In the genomic region with DNA sequence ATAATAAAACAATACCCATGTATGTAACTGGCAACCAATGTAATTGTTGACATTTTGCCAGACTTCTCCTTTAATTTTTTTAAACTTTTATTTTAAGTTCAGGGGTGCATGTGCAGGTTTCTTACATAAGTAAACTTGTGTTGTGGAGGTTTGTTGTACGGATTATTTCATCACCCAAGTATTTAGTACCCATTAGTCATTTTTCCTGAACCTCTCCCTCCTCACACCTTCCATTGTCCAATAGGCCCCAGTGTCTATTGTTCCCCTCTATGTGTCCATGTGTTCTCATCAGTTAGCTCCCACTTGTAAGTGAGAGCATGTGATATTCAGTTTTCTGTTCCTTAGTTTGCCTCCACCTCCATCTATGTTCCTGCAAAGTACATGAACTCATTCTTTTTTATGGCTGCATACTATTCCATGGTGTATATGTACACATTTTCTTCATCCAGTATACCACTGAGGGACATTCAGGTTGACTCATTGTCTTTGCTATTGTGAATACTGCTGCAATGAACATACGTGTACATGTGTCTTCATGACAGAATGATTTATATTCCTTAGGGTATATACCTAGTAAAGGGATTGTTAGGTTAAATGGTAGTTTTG, we compare ENCODE assay signal across 2 cellular contexts.
A peak's percentile ranks its signal among the peaks of the same experiment; 100 is the strongest.
TF ChIP-seq lines count a peak whose summit lies in the region.

No MANE protein-coding gene starts in this region.

TF ChIP-seq in HEK293, 187 proteins besides CTCF, POLR2A, EP300 and RAD21:
- no peak for TF ChIP-seq ZNF571 (tag by site-specific recombination; IDR thresholded peaks at IDR 0.05)
- TF ChIP-seq, protein P1, sequence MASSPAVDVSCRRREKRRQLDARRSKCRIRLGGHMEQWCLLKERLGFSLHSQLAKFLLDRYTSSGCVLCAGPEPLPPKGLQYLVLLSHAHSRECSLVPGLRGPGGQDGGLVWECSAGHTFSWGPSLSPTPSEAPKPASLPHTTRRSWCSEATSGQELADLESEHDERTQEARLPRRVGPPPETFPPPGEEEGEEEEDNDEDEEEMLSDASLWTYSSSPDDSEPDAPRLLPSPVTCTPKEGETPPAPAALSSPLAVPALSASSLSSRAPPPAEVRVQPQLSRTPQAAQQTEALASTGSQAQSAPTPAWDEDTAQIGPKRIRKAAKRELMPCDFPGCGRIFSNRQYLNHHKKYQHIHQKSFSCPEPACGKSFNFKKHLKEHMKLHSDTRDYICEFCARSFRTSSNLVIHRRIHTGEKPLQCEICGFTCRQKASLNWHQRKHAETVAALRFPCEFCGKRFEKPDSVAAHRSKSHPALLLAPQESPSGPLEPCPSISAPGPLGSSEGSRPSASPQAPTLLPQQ (tag by site-specific recombination; IDR thresholded peaks at IDR 0.05) = no peak
- TF ChIP-seq ZNF510 (tag by site-specific recombination; IDR thresholded peaks at IDR 0.05; ENCODE audit: insufficient replicate concordance) = no peak
- no peak for TF ChIP-seq ZNF624 (tag by site-specific recombination; IDR thresholded peaks at IDR 0.05)
- TF ChIP-seq ZNF146 (tag by site-specific recombination; IDR thresholded peaks at IDR 0.05) = peak; percentile 100
- TF ChIP-seq, protein P2, sequence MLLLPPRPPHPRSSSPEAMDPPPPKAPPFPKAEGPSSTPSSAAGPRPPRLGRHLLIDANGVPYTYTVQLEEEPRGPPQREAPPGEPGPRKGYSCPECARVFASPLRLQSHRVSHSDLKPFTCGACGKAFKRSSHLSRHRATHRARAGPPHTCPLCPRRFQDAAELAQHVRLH (tag by site-specific recombination; IDR thresholded peaks at IDR 0.05) = peak; percentile 82; the same call in 1 of the 2 replicates
- TF ChIP-seq ZNF311 (tag by site-specific recombination; IDR thresholded peaks at IDR 0.05; ENCODE audit: borderline replicate concordance) = no peak
- TF ChIP-seq ZNF747 (tag by site-specific recombination; IDR thresholded peaks at IDR 0.05) = no peak
- TF ChIP-seq ZNF629 (tag by site-specific recombination; IDR thresholded peaks at IDR 0.05) = no peak
- TF ChIP-seq YY1 (tag by site-specific recombination; IDR thresholded peaks at IDR 0.05) = no peak
- TF ChIP-seq, protein P3, sequence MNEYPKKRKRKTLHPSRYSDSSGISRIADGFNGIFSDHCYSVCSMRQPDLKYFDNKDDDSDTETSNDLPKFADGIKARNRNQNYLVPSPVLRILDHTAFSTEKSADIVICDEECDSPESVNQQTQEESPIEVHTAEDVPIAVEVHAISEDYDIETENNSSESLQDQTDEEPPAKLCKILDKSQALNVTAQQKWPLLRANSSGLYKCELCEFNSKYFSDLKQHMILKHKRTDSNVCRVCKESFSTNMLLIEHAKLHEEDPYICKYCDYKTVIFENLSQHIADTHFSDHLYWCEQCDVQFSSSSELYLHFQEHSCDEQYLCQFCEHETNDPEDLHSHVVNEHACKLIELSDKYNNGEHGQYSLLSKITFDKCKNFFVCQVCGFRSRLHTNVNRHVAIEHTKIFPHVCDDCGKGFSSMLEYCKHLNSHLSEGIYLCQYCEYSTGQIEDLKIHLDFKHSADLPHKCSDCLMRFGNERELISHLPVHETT (tag by site-specific recombination; IDR thresholded peaks at IDR 0.05) = no peak
- no peak for TF ChIP-seq ZNF658 (tag by site-specific recombination; IDR thresholded peaks at IDR 0.05)
- no peak for TF ChIP-seq ZNF548 (tag by site-specific recombination; IDR thresholded peaks at IDR 0.05)
- TF ChIP-seq ZNF121 (tag by site-specific recombination; IDR thresholded peaks at IDR 0.05) = no peak
- no peak for TF ChIP-seq ZNF677 (tag by site-specific recombination; IDR thresholded peaks at IDR 0.05)
- TF ChIP-seq WT1 (tag by site-specific recombination; IDR thresholded peaks at IDR 0.05) = no peak
- TF ChIP-seq, protein P4, sequence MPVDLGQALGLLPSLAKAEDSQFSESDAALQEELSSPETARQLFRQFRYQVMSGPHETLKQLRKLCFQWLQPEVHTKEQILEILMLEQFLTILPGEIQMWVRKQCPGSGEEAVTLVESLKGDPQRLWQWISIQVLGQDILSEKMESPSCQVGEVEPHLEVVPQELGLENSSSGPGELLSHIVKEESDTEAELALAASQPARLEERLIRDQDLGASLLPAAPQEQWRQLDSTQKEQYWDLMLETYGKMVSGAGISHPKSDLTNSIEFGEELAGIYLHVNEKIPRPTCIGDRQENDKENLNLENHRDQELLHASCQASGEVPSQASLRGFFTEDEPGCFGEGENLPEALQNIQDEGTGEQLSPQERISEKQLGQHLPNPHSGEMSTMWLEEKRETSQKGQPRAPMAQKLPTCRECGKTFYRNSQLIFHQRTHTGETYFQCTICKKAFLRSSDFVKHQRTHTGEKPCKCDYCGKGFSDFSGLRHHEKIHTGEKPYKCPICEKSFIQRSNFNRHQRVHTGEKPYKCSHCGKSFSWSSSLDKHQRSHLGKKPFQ (tag by site-specific recombination; IDR thresholded peaks at IDR 0.05) = no peak
- TF ChIP-seq, protein P5, sequence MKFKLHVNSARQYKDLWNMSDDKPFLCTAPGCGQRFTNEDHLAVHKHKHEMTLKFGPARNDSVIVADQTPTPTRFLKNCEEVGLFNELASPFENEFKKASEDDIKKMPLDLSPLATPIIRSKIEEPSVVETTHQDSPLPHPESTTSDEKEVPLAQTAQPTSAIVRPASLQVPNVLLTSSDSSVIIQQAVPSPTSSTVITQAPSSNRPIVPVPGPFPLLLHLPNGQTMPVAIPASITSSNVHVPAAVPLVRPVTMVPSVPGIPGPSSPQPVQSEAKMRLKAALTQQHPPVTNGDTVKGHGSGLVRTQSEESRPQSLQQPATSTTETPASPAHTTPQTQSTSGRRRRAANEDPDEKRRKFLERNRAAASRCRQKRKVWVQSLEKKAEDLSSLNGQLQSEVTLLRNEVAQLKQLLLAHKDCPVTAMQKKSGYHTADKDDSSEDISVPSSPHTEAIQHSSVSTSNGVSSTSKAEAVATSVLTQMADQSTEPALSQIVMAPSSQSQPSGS (tag by site-specific recombination; IDR thresholded peaks at IDR 0.05; ENCODE audit: low read depth) = no peak
- no peak for TF ChIP-seq ZNF558 (tag by site-specific recombination; IDR thresholded peaks at IDR 0.05)
- TF ChIP-seq ZNF623 (tag by site-specific recombination; IDR thresholded peaks at IDR 0.05) = no peak
- no peak for TF ChIP-seq ZNF660 (tag by site-specific recombination; IDR thresholded peaks at IDR 0.05)
- no peak for TF ChIP-seq EGR2 (tag by site-specific recombination; IDR thresholded peaks at IDR 0.05; ENCODE audit: low read depth)
- TF ChIP-seq SETDB1 (IDR thresholded peaks at IDR 0.05; ENCODE audit: insufficient read length, low read length) = peak; percentile 39

TF ChIP-seq in GM12878, 131 proteins besides CTCF, POLR2A, EP300 and RAD21:
- no peak for TF ChIP-seq NRF1 (conservative IDR thresholded peaks at IDR 0.05; ENCODE audit: low read depth, low read length)
- TF ChIP-seq ZNF217 (IDR thresholded peaks at IDR 0.05) = peak; percentile 77; the same call in 1 of the 2 replicates
- no peak for TF ChIP-seq NFIC (IDR thresholded peaks at IDR 0.05; ENCODE audit: low read depth, low read length)
- no peak for TF ChIP-seq RB1 (IDR thresholded peaks at IDR 0.05; ENCODE audit: borderline replicate concordance)
- TF ChIP-seq, protein P6, sequence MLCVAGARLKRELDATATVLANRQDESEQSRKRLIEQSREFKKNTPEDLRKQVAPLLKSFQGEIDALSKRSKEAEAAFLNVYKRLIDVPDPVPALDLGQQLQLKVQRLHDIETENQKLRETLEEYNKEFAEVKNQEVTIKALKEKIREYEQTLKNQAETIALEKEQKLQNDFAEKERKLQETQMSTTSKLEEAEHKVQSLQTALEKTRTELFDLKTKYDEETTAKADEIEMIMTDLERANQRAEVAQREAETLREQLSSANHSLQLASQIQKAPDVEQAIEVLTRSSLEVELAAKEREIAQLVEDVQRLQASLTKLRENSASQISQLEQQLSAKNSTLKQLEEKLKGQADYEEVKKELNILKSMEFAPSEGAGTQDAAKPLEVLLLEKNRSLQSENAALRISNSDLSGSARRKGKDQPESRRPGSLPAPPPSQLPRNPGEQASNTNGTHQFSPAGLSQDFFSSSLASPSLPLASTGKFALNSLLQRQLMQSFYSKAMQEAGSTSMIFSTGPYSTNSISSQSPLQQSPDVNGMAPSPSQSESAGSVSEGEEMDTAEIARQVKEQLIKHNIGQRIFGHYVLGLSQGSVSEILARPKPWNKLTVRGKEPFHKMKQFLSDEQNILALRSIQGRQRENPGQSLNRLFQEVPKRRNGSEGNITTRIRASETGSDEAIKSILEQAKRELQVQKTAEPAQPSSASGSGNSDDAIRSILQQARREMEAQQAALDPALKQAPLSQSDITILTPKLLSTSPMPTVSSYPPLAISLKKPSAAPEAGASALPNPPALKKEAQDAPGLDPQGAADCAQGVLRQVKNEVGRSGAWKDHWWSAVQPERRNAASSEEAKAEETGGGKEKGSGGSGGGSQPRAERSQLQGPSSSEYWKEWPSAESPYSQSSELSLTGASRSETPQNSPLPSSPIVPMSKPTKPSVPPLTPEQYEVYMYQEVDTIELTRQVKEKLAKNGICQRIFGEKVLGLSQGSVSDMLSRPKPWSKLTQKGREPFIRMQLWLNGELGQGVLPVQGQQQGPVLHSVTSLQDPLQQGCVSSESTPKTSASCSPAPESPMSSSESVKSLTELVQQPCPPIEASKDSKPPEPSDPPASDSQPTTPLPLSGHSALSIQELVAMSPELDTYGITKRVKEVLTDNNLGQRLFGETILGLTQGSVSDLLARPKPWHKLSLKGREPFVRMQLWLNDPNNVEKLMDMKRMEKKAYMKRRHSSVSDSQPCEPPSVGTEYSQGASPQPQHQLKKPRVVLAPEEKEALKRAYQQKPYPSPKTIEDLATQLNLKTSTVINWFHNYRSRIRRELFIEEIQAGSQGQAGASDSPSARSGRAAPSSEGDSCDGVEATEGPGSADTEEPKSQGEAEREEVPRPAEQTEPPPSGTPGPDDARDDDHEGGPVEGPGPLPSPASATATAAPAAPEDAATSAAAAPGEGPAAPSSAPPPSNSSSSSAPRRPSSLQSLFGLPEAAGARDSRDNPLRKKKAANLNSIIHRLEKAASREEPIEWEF (IDR thresholded peaks at IDR 0.05; ENCODE audit: insufficient replicate concordance, low read depth, low read length) = no peak
- TF ChIP-seq ZNF207 (IDR thresholded peaks at IDR 0.05; ENCODE audit: borderline replicate concordance) = no peak
- TF ChIP-seq, protein P7, sequence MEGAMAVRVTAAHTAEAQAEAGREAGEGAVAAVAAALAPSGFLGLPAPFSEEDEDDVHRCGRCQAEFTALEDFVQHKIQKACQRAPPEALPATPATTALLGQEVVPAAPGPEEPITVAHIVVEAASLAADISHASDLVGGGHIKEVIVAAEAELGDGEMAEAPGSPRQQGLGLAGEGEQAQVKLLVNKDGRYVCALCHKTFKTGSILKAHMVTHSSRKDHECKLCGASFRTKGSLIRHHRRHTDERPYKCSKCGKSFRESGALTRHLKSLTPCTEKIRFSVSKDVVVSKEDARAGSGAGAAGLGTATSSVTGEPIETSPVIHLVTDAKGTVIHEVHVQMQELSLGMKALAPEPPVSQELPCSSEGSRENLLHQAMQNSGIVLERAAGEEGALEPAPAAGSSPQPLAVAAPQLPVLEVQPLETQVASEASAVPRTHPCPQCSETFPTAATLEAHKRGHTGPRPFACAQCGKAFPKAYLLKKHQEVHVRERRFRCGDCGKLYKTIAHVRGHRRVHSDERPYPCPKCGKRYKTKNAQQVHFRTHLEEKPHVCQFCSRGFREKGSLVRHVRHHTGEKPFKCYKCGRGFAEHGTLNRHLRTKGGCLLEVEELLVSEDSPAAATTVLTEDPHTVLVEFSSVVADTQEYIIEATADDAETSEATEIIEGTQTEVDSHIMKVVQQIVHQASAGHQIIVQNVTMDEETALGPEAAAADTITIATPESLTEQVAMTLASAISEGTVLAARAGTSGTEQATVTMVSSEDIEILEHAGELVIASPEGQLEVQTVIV (IDR thresholded peaks at IDR 0.05; ENCODE audit: borderline replicate concordance, partially characterized antibody) = no peak
- TF ChIP-seq, protein P8, sequence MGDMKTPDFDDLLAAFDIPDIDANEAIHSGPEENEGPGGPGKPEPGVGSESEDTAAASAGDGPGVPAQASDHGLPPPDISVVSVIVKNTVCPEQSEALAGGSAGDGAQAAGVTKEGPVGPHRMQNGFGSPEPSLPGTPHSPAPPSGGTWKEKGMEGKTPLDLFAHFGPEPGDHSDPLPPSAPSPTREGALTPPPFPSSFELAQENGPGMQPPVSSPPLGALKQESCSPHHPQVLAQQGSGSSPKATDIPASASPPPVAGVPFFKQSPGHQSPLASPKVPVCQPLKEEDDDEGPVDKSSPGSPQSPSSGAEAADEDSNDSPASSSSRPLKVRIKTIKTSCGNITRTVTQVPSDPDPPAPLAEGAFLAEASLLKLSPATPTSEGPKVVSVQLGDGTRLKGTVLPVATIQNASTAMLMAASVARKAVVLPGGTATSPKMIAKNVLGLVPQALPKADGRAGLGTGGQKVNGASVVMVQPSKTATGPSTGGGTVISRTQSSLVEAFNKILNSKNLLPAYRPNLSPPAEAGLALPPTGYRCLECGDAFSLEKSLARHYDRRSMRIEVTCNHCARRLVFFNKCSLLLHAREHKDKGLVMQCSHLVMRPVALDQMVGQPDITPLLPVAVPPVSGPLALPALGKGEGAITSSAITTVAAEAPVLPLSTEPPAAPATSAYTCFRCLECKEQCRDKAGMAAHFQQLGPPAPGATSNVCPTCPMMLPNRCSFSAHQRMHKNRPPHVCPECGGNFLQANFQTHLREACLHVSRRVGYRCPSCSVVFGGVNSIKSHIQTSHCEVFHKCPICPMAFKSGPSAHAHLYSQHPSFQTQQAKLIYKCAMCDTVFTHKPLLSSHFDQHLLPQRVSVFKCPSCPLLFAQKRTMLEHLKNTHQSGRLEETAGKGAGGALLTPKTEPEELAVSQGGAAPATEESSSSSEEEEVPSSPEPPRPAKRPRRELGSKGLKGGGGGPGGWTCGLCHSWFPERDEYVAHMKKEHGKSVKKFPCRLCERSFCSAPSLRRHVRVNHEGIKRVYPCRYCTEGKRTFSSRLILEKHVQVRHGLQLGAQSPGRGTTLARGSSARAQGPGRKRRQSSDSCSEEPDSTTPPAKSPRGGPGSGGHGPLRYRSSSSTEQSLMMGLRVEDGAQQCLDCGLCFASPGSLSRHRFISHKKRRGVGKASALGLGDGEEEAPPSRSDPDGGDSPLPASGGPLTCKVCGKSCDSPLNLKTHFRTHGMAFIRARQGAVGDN (IDR thresholded peaks at IDR 0.05) = no peak
- TF ChIP-seq, protein P9, sequence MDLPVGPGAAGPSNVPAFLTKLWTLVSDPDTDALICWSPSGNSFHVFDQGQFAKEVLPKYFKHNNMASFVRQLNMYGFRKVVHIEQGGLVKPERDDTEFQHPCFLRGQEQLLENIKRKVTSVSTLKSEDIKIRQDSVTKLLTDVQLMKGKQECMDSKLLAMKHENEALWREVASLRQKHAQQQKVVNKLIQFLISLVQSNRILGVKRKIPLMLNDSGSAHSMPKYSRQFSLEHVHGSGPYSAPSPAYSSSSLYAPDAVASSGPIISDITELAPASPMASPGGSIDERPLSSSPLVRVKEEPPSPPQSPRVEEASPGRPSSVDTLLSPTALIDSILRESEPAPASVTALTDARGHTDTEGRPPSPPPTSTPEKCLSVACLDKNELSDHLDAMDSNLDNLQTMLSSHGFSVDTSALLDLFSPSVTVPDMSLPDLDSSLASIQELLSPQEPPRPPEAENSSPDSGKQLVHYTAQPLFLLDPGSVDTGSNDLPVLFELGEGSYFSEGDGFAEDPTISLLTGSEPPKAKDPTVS (IDR thresholded peaks at IDR 0.05; ENCODE audit: low read depth, low read length) = no peak
- TF ChIP-seq NR2C2 (IDR thresholded peaks at IDR 0.05; ENCODE audit: borderline replicate concordance, control insufficient read depth, insufficient read length, low read depth) = no peak
- TF ChIP-seq SMARCA5 (IDR thresholded peaks at IDR 0.05) = 0 out of 2 replicates have a peak, but pooled peaks have one; percentile 46
- TF ChIP-seq ESRRA (IDR thresholded peaks at IDR 0.05; ENCODE audit: low read length) = no peak
